ENCODE assay signal across 8 cellular contexts in genomic region chrX:69387559-69388487, GRCh38.
DNase-seq lines count a peak whose midpoint lies in the region; ATAC-seq and TF ChIP-seq lines count a peak whose summit lies in the region.

No MANE protein-coding gene starts in this region.

- no peaks in the 10 kb centered on the region for H3K36me3 ChIP-seq in ovary

- H3K27ac ChIP-seq in foreskin keratinocyte (no peak overlapping the region), ovary (no peak overlapping the region)

- TF ChIP-seq CTCF in foreskin keratinocyte (conservative IDR thresholded peaks at IDR 0.05) (peak; percentile 68), ovary (IDR thresholded peaks at IDR 0.05) (peak in 2 of 3 donors; percentile 45 to 55)

- no peaks in the 10 kb centered on the region for H3K9me3 ChIP-seq in ovary

- ATAC-seq in GM21360 (IDR thresholded peaks at IDR 0.05; ENCODE audit: unreplicated experiment) (peak; percentile 53), foreskin keratinocyte (peak; percentile 67), GM19324 (IDR thresholded peaks at IDR 0.05; ENCODE audit: low FRiP score, unreplicated experiment) (no peak)

- H3K27me3 ChIP-seq in foreskin keratinocyte, result no peaks in the 10 kb centered on the region
- H3K27me3 ChIP-seq in ovary, result no peaks in the 10 kb centered on the region

- WGBS in ovary, 3 donors, result 24 to 35% (median 25%) methylated on average over 13 of the region's 13 CpGs

- no peak overlapping the region for H3K4me3 ChIP-seq in ovary

- intact Hi-C loops in ovary (cut with DNase I), result loop anchor here in 1 of 4 donors (5.0 kb wide), 1 partner anchor 566 kb away; no protein-coding TSS in a partner anchor

- no peak for TF ChIP-seq EP300 in ovary (IDR thresholded peaks at IDR 0.05)

- DNase-seq in COR-L47 (lab: John Stamatoyannopoulos, UW) (peak; percentile 5), NCI-H2227 treated with DMSO at 0.1 percent for 48 hours (lab: John Stamatoyannopoulos, UW) (peak; percentile 61), foreskin keratinocyte (peak in 1 of 2 donors; percentile 17), ovary (peak; percentile 31 to 64 (median 54)), GDM1 (lab: John Stamatoyannopoulos, UW) (no peak)
- peak; percentile 22 for DNase-seq in activated CD8-positive, alpha-beta memory T cell treated with anti-CD3 and anti-CD28 coated beads, Interleukin-2, amount 50 U/mL, for 4 hours

- H3K4me1 ChIP-seq in foreskin keratinocyte, result no peaks in the 10 kb centered on the region
- H3K4me1 ChIP-seq in ovary (ENCODE audit: insufficient read depth), result no peaks in the 10 kb centered on the region

- no peak for TF ChIP-seq POLR2A in ovary (IDR thresholded peaks at IDR 0.05)
